Comparison of ENCODE assay signal across 8 cellular contexts in genomic region chr22:44025171-44026065, GRCh38. TPM values are rescaled to one million over a fixed set of nuclear protein-coding genes. Genes with fewer than 3 reads are reported as not detected.
DNase-seq lines count a peak whose midpoint lies in the region; ATAC-seq and TF ChIP-seq lines count a peak whose summit lies in the region.

No MANE protein-coding gene starts in this region.

- peak overlapping the region; percentile 76 for H3K9ac ChIP-seq in OCI-LY3 (ENCODE audit: low read length)
- H3K9ac ChIP-seq in colonic mucosa (ENCODE audit: low read depth in 2 of 2, low read length in 2 of 2): peak overlapping the region; percentile 46 to 76

- H3K27ac ChIP-seq in OCI-LY3 (ENCODE audit: low read length) (peak overlapping the region; percentile 85), colonic mucosa (peak overlapping the region; percentile 82)

- H3K4me2 ChIP-seq in OCI-LY3 (ENCODE audit: low read length): peak overlapping the region; percentile 98

- H3K4me3 ChIP-seq in OCI-LY3 (ENCODE audit: low read length): peak overlapping the region; percentile 92
- peak overlapping the region; percentile 40 for H3K4me3 ChIP-seq in colonic mucosa

- peaks cover 41% of the 10 kb centered on the region for H3K4me1 ChIP-seq in OCI-LY3 (ENCODE audit: low read length)
- no peaks in the 10 kb centered on the region for H3K4me1 ChIP-seq in colonic mucosa

- no peak for ATAC-seq in activated CD4-positive, alpha-beta T cell treated with anti-CD3 and anti-CD28 coated beads for 36 hours
- peak; percentile 59 for ATAC-seq in HG02759 (IDR thresholded peaks at IDR 0.05; ENCODE audit: unreplicated experiment)

- POLR2A ChIA-PET in activated CD4-positive, alpha-beta T cell treated with anti-CD3 and anti-CD28 coated beads for 36 hours (lab: Charles Lee): no interaction called here

- peaks cover 2% of the 10 kb centered on the region for H3K36me3 Mint-ChIP-seq in activated CD4-positive, alpha-beta T cell treated with anti-CD3 and anti-CD28 coated beads for 36 hours (ENCODE audit: low read depth)
- no peaks in the 10 kb centered on the region for H3K36me3 Mint-ChIP-seq in nephron progenitor cell (ENCODE audit: low read depth)

- peaks cover 74% of the 10 kb centered on the region for H3K79me2 ChIP-seq in OCI-LY3 (ENCODE audit: low read length)

- H3K27me3 ChIP-seq in OCI-LY3 (ENCODE audit: low read depth, low read length): no peaks in the 10 kb centered on the region
- H3K27me3 ChIP-seq in colonic mucosa: peaks cover 4% of the 10 kb centered on the region

- peaks cover 9% of the 10 kb centered on the region for H3K27me3 Mint-ChIP-seq in activated CD4-positive, alpha-beta T cell treated with anti-CD3 and anti-CD28 coated beads for 36 hours
- H3K27me3 Mint-ChIP-seq in nephron progenitor cell (ENCODE audit: low read depth, poor library complexity): no peaks in the 10 kb centered on the region

- intact Hi-C loops in activated CD4-positive, alpha-beta T cell treated with anti-CD3 and anti-CD28 coated beads for 36 hours (cut with DNase I, micrococcal nuclease): loop anchor here in 1 of 2 experiments (5.0 kb wide), 1 partner anchor 157 kb away; the partner anchor contains the start of gene PARVG
- intact Hi-C loops in colonic mucosa (cut with DNase I): no loop called here

- no peak overlapping the region for H2AFZ ChIP-seq in OCI-LY3 (ENCODE audit: low read depth, low read length)

- H3K4me3 Mint-ChIP-seq in activated CD4-positive, alpha-beta T cell treated with anti-CD3 and anti-CD28 coated beads for 36 hours: peak overlapping the region; percentile 78
- peak overlapping the region; percentile 64 for H3K4me3 Mint-ChIP-seq in nephron progenitor cell

- H3K36me3 ChIP-seq in OCI-LY3 (replicated peaks; ENCODE audit: low read depth, low read length): peaks cover 12% of the 10 kb centered on the region
- no peaks in the 10 kb centered on the region for H3K36me3 ChIP-seq in colonic mucosa

- H3K9me3 ChIP-seq in OCI-LY3 (ENCODE audit: insufficient read depth, low read length): no peaks in the 10 kb centered on the region
- H3K9me3 ChIP-seq in colonic mucosa: no peaks in the 10 kb centered on the region

- DNase-seq in activated CD4-positive, alpha-beta T cell treated with anti-CD3 and anti-CD28 coated beads for 36 hours: no peak
- no peak for DNase-seq in activated CD4-positive, alpha-beta T cell treated with anti-CD3 and anti-CD28 coated beads, Interleukin-2, amount 50 U/mL, for 1 hour
- DNase-seq in colonic mucosa (peak; percentile 45), nephron progenitor cell (no peak), activated gamma-delta T cell (lab: John Stamatoyannopoulos, UW) (no peak), Ammon's horn (ENCODE audit: low spot score) (no peak)

- H3K27ac Mint-ChIP-seq in activated CD4-positive, alpha-beta T cell treated with anti-CD3 and anti-CD28 coated beads for 36 hours: peak overlapping the region; percentile 80
- no peak overlapping the region for H3K27ac Mint-ChIP-seq in nephron progenitor cell

- H3K4me1 Mint-ChIP-seq in activated CD4-positive, alpha-beta T cell treated with anti-CD3 and anti-CD28 coated beads for 36 hours: peaks cover 33% of the 10 kb centered on the region
- peaks cover 63% of the 10 kb centered on the region for H3K4me1 Mint-ChIP-seq in nephron progenitor cell

- H4K20me1 ChIP-seq in OCI-LY3 (ENCODE audit: insufficient read depth, low read length): peaks cover 20% of the 10 kb centered on the region

- no peaks in the 10 kb centered on the region for H3K9me3 Mint-ChIP-seq in activated CD4-positive, alpha-beta T cell treated with anti-CD3 and anti-CD28 coated beads for 36 hours (ENCODE audit: low read depth)
- no peaks in the 10 kb centered on the region for H3K9me3 Mint-ChIP-seq in nephron progenitor cell

- CTCF ChIA-PET in activated CD4-positive, alpha-beta T cell treated with anti-CD3 and anti-CD28 coated beads for 36 hours (lab: Charles Lee): interaction anchor here (1.3 kb wide), 1 partner anchor 32 kb away, joined by 6 read pairs; no protein-coding TSS in a partner anchor

- TF ChIP-seq CTCF in OCI-LY3 (IDR thresholded peaks at IDR 0.05; ENCODE audit: low read depth, low read length) (no peak; the same call in 1 of the 2 replicates), colonic mucosa (IDR thresholded peaks at IDR 0.05) (no peak), nephron progenitor cell (IDR thresholded peaks at IDR 0.05) (no peak)

RNA-seq across cellular contexts. Expression of gene PARVB, which starts 1.3 kb away (rescaled TPM):
- 10 to 100 TPM; 42.7 to 45.9 TPM for total RNA-seq in activated CD4-positive, alpha-beta T cell treated with anti-CD3 and anti-CD28 coated beads for 36 hours
- 10 to 100 TPM in 1 of 2 donors, 1 to 10 TPM in 1; 4.5 to 11.4 TPM for total RNA-seq in colonic mucosa
